1 cellular context compared by ENCODE assay signal in the genomic region with DNA sequence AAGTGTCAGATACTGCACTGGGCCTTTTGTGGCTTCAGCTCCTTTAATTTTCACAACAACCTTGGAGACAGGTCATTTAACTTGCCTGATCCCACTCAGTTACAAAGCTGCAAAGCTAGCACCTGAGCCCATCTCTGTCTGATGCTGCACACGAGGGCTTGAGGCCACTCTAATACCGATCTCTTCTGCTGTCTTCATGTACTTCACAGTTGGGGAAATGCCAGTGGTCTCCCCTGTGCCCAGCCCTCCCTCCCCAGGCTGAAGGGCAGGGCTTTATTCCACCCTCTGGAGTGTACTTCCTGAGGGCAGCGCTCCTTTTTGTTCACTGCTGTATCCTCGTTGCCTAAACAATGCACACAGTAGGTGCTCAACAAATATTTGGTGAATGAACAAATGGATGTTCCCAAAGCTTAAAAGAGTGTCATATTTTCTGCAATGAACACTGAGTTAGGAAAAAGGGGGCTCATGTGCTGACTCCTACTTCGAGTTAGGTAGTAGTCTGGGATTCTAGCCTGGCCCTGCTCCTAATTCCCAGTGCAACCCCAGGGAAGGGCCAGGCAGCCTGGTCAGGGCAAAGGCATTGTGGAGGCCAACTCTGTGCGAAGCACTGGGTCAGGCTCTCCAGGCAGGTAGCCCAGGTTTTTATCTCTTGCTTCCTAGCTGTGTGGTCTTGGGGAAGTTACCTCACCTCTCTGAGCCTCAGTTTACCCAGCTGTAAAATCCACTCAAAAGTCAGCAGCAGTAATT.
TF ChIP-seq lines count a peak whose summit lies in the region.

No MANE protein-coding gene starts in this region.

TF ChIP-seq in endothelial cell of umbilical vein, 7 proteins besides CTCF, POLR2A, EP300 and RAD21 (continued from another document):
- TF ChIP-seq GATA2 (IDR thresholded peaks at IDR 0.05; ENCODE audit: insufficient read depth, insufficient read length, low read depth, low read length): no peak
- TF ChIP-seq EZH2 (IDR thresholded peaks at IDR 0.05; ENCODE audit: borderline replicate concordance, low read depth, low read length, severe bottlenecking): no peak
- TF ChIP-seq MAX (IDR thresholded peaks at IDR 0.05; ENCODE audit: insufficient read depth, insufficient read length): no peak
- no peak for TF ChIP-seq JUN (IDR thresholded peaks at IDR 0.05; ENCODE audit: borderline replicate concordance, insufficient read depth, insufficient read length, low read depth)
TF ChIP-seq in endothelial cell of umbilical vein: peak in this region for 0.
